In the genomic region with DNA sequence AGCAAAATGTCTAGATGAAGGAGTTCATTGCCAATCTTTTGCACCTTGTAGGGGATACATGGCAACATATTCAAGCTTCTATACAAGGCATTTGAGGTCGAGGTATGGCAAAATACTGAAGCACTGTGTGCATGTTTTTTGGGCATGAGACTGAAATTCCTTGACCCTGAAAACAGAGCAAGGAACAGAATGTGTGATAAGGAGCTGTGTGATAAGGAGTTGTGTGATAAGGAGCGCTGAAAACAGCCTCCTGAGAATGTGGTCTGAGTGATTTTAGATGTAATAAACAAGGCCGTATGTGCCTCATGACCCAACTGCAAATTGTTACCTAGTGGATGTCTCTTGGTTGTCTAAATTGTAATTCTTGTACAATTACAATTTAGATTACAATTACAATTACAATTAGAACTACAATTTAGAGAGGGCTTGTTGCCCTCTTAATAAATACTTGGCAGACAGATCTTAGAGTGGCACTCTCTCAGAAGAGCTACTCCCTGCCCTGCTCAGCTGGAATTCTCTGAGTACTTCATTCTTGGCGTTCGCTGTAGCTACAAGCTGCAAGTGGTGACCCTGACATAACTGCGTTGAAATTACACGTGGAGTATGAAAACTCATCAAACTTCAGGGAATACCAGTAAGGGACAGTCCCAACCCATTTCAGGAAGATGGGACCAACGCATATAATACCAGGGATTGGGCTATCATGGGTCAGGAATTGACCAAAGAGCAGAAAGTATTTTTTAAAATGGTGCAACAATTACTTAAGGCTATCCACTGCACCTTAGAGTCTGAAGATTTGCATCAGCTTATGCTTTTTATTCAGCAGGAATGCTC, we compare ENCODE assay signal across 29 cellular contexts. TPM values are rescaled to one million over a fixed set of nuclear protein-coding genes. Genes with fewer than 3 reads are reported as not detected.
A peak's percentile ranks its signal among the peaks of the same experiment; 100 is the strongest.
DNase-seq lines count a peak whose midpoint lies in the region; ATAC-seq, FAIRE-seq and TF ChIP-seq lines count a peak whose summit lies in the region.
"Had no signal": no experiment of that assay in that cellular context is flagged by ENCODE, and none has a peak within 500 bp of the region (broad histone marks: within the 10 kb centered on the region; RNA-seq: fewer than 3 reads in every experiment).

No MANE protein-coding gene starts in this region.

- no peak overlapping the region for H2AFZ ChIP-seq in HepG2 (ENCODE audit: low read length)
- H2AFZ ChIP-seq: neural progenitor cell had no signal

- H3K36me3 ChIP-seq in liver (ENCODE audit: control insufficient read depth in 4 of 4, insufficient read depth in 3 of 4, low read depth in 1 of 4, low read length in 3 of 4) (no peaks in the 10 kb centered on the region), HepG2 (replicated peaks in 1 of 2; ENCODE audit: control insufficient read depth in 1 of 2, insufficient read depth in 2 of 2, low read length in 2 of 2) (no peaks in the 10 kb centered on the region), mesendoderm (ENCODE audit: control insufficient read depth, insufficient read depth, low read length) (no peaks in the 10 kb centered on the region), esophagus squamous epithelium (no peaks in the 10 kb centered on the region)
- H3K36me3 ChIP-seq: BE2C, breast epithelium, neural progenitor cell, SJSA1 had no signal

- no peak overlapping the region for H2AK5ac ChIP-seq in mesendoderm (ENCODE audit: low read length)

- TF ChIP-seq CTCF in liver (IDR thresholded peaks at IDR 0.05; ENCODE audit: low read depth, low read length, missing input control) (no peak), HepG2 (CRISPR knock-in tag; IDR thresholded peaks at IDR 0.05) (no peak), fibroblast of pulmonary artery (IDR thresholded peaks at IDR 0.05; ENCODE audit: low read length, missing control alignments) (no peak), GM13976 (IDR thresholded peaks at IDR 0.05; ENCODE audit: borderline replicate concordance, control extremely low read depth, extremely low read depth, insufficient read depth, missing control alignments) (no peak), esophagus squamous epithelium (IDR thresholded peaks at IDR 0.05) (no peak)

- POLR2A ChIA-PET in HepG2 (lab: Yijun Ruan, JAX) = no interaction called here

- intact Hi-C loops in HepG2 (cut with micrococcal nuclease; ENCODE audit: unreplicated experiment) = no loop called here
- intact Hi-C loops in esophagus squamous epithelium (cut with DNase I) = no loop called here

- WGBS in liver = 80% methylated on average over 8 of the region's 8 CpGs
- WGBS in HepG2 (ENCODE audit: low lambda C conversion rate) = 33% methylated on average over 8 of the region's 8 CpGs
- no CpG with 5 or more reads among the region's 8 CpGs for WGBS in mesendoderm (ENCODE audit: extremely low coverage, insufficient coverage, low lambda C conversion rate)
- WGBS in esophagus squamous epithelium, 2 donors = 67 to 78% methylated on average over 8 of the region's 8 CpGs

- TF ChIP-seq POLR2A in HepG2 (IDR thresholded peaks at IDR 0.05; ENCODE audit: insufficient read depth in 1 of 2, low read depth in 2 of 2, low read length in 2 of 2) (no peak), esophagus squamous epithelium (IDR thresholded peaks at IDR 0.05) (no peak)

- H3K4me3 ChIP-seq in liver (ENCODE audit: low read depth in 1 of 3, low read length in 3 of 3) (no peak overlapping the region), HepG2 (replicated peaks in 1 of 3; ENCODE audit: insufficient read depth in 1 of 3, low read depth in 2 of 3, low read length in 3 of 3) (no peak overlapping the region), fibroblast of pulmonary artery (replicated peaks; ENCODE audit: low read depth, low read length) (no peak overlapping the region), mesendoderm (ENCODE audit: low read length) (no peak overlapping the region), esophagus squamous epithelium (no peak overlapping the region)
- H3K4me3 ChIP-seq: breast epithelium, neural progenitor cell, SJSA1 had no signal

- H3K9ac ChIP-seq in liver (ENCODE audit: low read depth in 1 of 2, low read length in 2 of 2) (no peak overlapping the region), HepG2 (ENCODE audit: insufficient read depth, low read depth, low read length) (no peak overlapping the region), mesendoderm (ENCODE audit: low read length) (no peak overlapping the region)
- H3K9ac ChIP-seq: neural progenitor cell had no signal

- H3K4me2 ChIP-seq in HepG2 (ENCODE audit: low read depth, low read length) = no peak overlapping the region
- H3K4me2 ChIP-seq in mesendoderm (ENCODE audit: low read length) = no peak overlapping the region
- H3K4me2 ChIP-seq: neural progenitor cell had no signal

- no peak overlapping the region for H2BK5ac ChIP-seq in mesendoderm (ENCODE audit: low read length)

- H3K27ac ChIP-seq in liver (ENCODE audit: low read depth in 1 of 2, low read length in 2 of 2) = no peak overlapping the region
- no peak overlapping the region for H3K27ac ChIP-seq in HepG2 (ENCODE audit: extremely low read length, insufficient read depth, low read length)
- H3K27ac ChIP-seq in mesendoderm (ENCODE audit: low read depth, low read length) = no peak overlapping the region
- no peak overlapping the region for H3K27ac ChIP-seq in esophagus squamous epithelium
- H3K27ac ChIP-seq: breast epithelium, neural progenitor cell, SJSA1 had no signal

- H3K4ac ChIP-seq in mesendoderm (ENCODE audit: low read depth, low read length) = no peak overlapping the region

- H2BK120ac ChIP-seq in mesendoderm (ENCODE audit: low read depth, low read length) = no peak overlapping the region

- no peaks in the 10 kb centered on the region for H4K20me1 ChIP-seq in HepG2 (ENCODE audit: insufficient read depth, low read length)

- H3K4me1 ChIP-seq in liver (ENCODE audit: control insufficient read depth in 4 of 4, insufficient read depth in 4 of 4, low read length in 3 of 4) (no peaks in the 10 kb centered on the region), HepG2 (ENCODE audit: insufficient read depth, low read length) (no peaks in the 10 kb centered on the region), mesendoderm (ENCODE audit: control insufficient read depth, low read depth, low read length) (peaks cover 5% of the 10 kb centered on the region), esophagus squamous epithelium (no peaks in the 10 kb centered on the region)
- H3K4me1 ChIP-seq: BE2C, breast epithelium, neural progenitor cell, SJSA1 had no signal

- H4K8ac ChIP-seq in mesendoderm (ENCODE audit: low read depth, low read length) = no peak overlapping the region

- no peaks in the 10 kb centered on the region for H3K79me1 ChIP-seq in mesendoderm (ENCODE audit: low read length)

- in situ Hi-C loops in HepG2 (cut with HindIII; ENCODE audit: extremely low pct_ligation_motif_present, low pct_unique_long_range_greater_than_20kb) = no loop called here
- in situ Hi-C loops in GM13976 (cut with MboI; ENCODE audit: low sequenced_read_pairs, unreplicated experiment) = no loop called here

- ATAC-seq in HepG2 = no peak
- ATAC-seq: activated T-cell treated with anti-CD3 and anti-CD28 coated beads, Interleukin-2, amount 50 U/mL, for 4 hours had no signal

- H3K9me3 ChIP-seq in liver (ENCODE audit: control insufficient read depth in 4 of 4, low read length in 3 of 4) = no peaks in the 10 kb centered on the region
- H3K9me3 ChIP-seq in HepG2 (ENCODE audit: low read length) = no peaks in the 10 kb centered on the region
- H3K9me3 ChIP-seq in esophagus squamous epithelium = no peaks in the 10 kb centered on the region
- H3K9me3 ChIP-seq: BE2C, breast epithelium, SJSA1 had no signal

- TF ChIP-seq EP300 in HepG2 (IDR thresholded peaks at IDR 0.05; ENCODE audit: low read depth in 2 of 2, low read length in 2 of 2) (no peak), HepG2 (CRISPR knock-in tag; IDR thresholded peaks at IDR 0.05; ENCODE audit: borderline replicate concordance) (no peak)

- H3K27me3 ChIP-seq in liver (ENCODE audit: control insufficient read depth in 4 of 4, insufficient read depth in 4 of 4, low read length in 3 of 4) (no peaks in the 10 kb centered on the region), HepG2 (ENCODE audit: control insufficient read depth in 1 of 2, insufficient read depth in 2 of 2, low read length in 2 of 2) (no peaks in the 10 kb centered on the region), mesendoderm (ENCODE audit: insufficient read depth, low read length, poor library complexity) (no peaks in the 10 kb centered on the region), esophagus squamous epithelium (no peaks in the 10 kb centered on the region)
- H3K27me3 ChIP-seq: BE2C, breast epithelium, neural progenitor cell, SJSA1 had no signal

- no TSS peak for BruUV-seq in HepG2 (replicated peaks; lab: Mats Ljungman, UMichigan)

- H3K18ac ChIP-seq in mesendoderm (ENCODE audit: low read length) = peak overlapping the region; percentile 72

- no peak overlapping the region for H3K23ac ChIP-seq in mesendoderm (ENCODE audit: low read length)

- no peaks in the 10 kb centered on the region for H3K79me2 ChIP-seq in HepG2 (ENCODE audit: insufficient read depth, low read length)
- no peaks in the 10 kb centered on the region for H3K79me2 ChIP-seq in mesendoderm (ENCODE audit: control insufficient read depth, insufficient read depth, low read length)

- no peak overlapping the region for H4K5ac ChIP-seq in mesendoderm (ENCODE audit: low read length)

- no peak overlapping the region for H3K56ac ChIP-seq in mesendoderm (ENCODE audit: low read length)

- DNase-seq in HepG2 (ENCODE audit: low spot score) = no peak
- DNase-seq in fibroblast of pulmonary artery (ENCODE audit: low read depth) = peak; percentile 69
- DNase-seq in mesendoderm = peak; percentile 88
- DNase-seq in GM13976 (ENCODE audit: low spot score) = no peak
- no peak for DNase-seq in inferior parietal cortex (ENCODE audit: extremely low spot score)
- no peak for DNase-seq in esophagus squamous epithelium (lab: John Stamatoyannopoulos, UW)
- no peak for DNase-seq in activated naive CD4-positive, alpha-beta T cell treated with anti-CD3 and anti-CD28 coated beads, Interleukin-2, amount 50 U/mL, for 16 hours
- DNase-seq: activated CD4-positive, alpha-beta T cell treated with anti-CD3 and anti-CD28 coated beads for 48 hours; activated T-cell treated with anti-CD3 and anti-CD28 coated beads, Interleukin-2, amount 50 U/mL, for 4 hours; BE2C; cortex of kidney; DND-41; H7; Karpas-422; MV-4-11; NCI-H187; NCI-H2171 treated with DMSO at 0.1 percent for 48 hours; NCI-H526; posterior cingulate gyrus had no signal

- TF ChIP-seq RAD21 in liver (IDR thresholded peaks at IDR 0.05) = no peak
- no peak for TF ChIP-seq RAD21 in HepG2 (CRISPR knock-in tag; IDR thresholded peaks at IDR 0.05)

- CTCF ChIA-PET in HepG2 (lab: Yijun Ruan, JAX; ENCODE audit: low intra/inter-chr PET ratio, low total read pairs) = no interaction called here

- no peak overlapping the region for H2BK15ac ChIP-seq in mesendoderm (replicated peaks; ENCODE audit: low read depth)

- FAIRE-seq in HepG2 (lab: Jason Lieb, UNC) = no peak
- FAIRE-seq: RCC 7860 had no signal

RNA-seq across cellular contexts. Expression of gene ITLN1, which starts 20.0 kb away (rescaled TPM):
- total RNA-seq in liver = 10 to 100 TPM in 1 of 2 donors, 1 to 10 TPM in 1; 5.0 to 13.4 TPM
- 1 to 10 TPM; 3.7 to 6.1 TPM for polyA plus RNA-seq in liver
- total RNA-seq in HepG2 (2016; rRNA removed; fragmentation: Illumina TruSeq; extraction: Trizol) = not detected in 2 replicates
- not detected in 2 replicates for total RNA-seq in HepG2 (2016; cell fraction: cytosol; rRNA removed; fragmentation: Illumina TruSeq; extraction: Trizol; ENCODE audit: low read depth)
- not detected in 2 replicates for total RNA-seq in HepG2 (2016; cell fraction: insoluble cytoplasmic fraction; rRNA removed; fragmentation: Illumina TruSeq; extraction: Trizol)
- not detected in 2 replicates for total RNA-seq in HepG2 (2016; cell fraction: membrane; rRNA removed; fragmentation: Illumina TruSeq; extraction: Trizol)
- not detected in 2 replicates for total RNA-seq in HepG2 (2016; cell fraction: nucleus; rRNA removed; fragmentation: Illumina TruSeq; extraction: Trizol)
- not detected in 2 replicates for polyA plus RNA-seq in HepG2 (2011; rRNA removed)
- not detected in 2 replicates for polyA plus RNA-seq in HepG2 (2011; cell fraction: cytosol; rRNA removed)
- not detected in 2 replicates for polyA plus RNA-seq in HepG2 (2011; cell fraction: nucleus; rRNA removed)
- polyA plus RNA-seq in HepG2 (2012) = not detected in 2 replicates
- not detected in 2 replicates for polyA plus RNA-seq in HepG2 (2016; cell fraction: cytosol; fragmentation: Illumina TruSeq; extraction: Trizol; ENCODE audit: low read depth)
- polyA plus RNA-seq in HepG2 (2016; cell fraction: insoluble cytoplasmic fraction; fragmentation: Illumina TruSeq; extraction: Trizol; ENCODE audit: low read depth) = not detected in 2 replicates
- not detected in 2 replicates for polyA plus RNA-seq in HepG2 (2016; cell fraction: membrane; fragmentation: Illumina TruSeq; extraction: Trizol; ENCODE audit: low read depth)
- not detected in 2 replicates for polyA plus RNA-seq in HepG2 (2016; cell fraction: nucleus; fragmentation: Illumina TruSeq; extraction: Trizol; ENCODE audit: insufficient read depth, low read depth)
- polyA minus RNA-seq in HepG2 (2011; rRNA and poly(A)+ RNA removed; ENCODE audit: low replicate concordance) = not detected in 2 replicates
- polyA minus RNA-seq in HepG2 (2011; cell fraction: cytosol; rRNA and poly(A)+ RNA removed) = not detected in 2 replicates
- polyA minus RNA-seq in HepG2 (2011; cell fraction: nucleus; rRNA and poly(A)+ RNA removed) = not detected in 2 replicates
- not detected for polyA plus RNA-seq in mesendoderm (2013, experiment 1 of 2)
- polyA plus RNA-seq in mesendoderm (2013, experiment 2 of 2) = not detected
- not detected for total RNA-seq in esophagus squamous epithelium
- total RNA-seq: A673; activated CD8-positive, alpha-beta memory T cell treated with anti-CD3 and anti-CD28 coated beads for 36 hours; activated T-cell treated with anti-CD3 and anti-CD28 coated beads, Interleukin-2, amount 50 U/mL, for 4 hours; H7; lower leg skin; SJSA1; T-helper 1 cell treated with Interleukin-12 subunit alpha and Interleukin-12 subunit beta and Interleukin-4 antibody, amounts not matched to agents 30 ng/mL and 1 ng/mL, for 36 hours had no signal

RNA-seq across cellular contexts. Expression of gene CD244, which starts 42.3 kb away (rescaled TPM):
- total RNA-seq in liver (1 to 10 TPM; 2.4 to 6.6 TPM), HepG2 (2016; rRNA removed; fragmentation: Illumina TruSeq; extraction: Trizol) (0.09 TPM in 1 of 2 replicates, not detected in the other), esophagus squamous epithelium (1 to 10 TPM in 1 of 4 donors, under 1 TPM in 3; 0.18 to 1.7 (median 0.56) TPM)
- polyA plus RNA-seq in liver (1 to 10 TPM in 1 of 2 donors, under 1 TPM in 1; 0.85 to 1.1 TPM), HepG2 (2011; rRNA removed) (not detected in 2 replicates)
- not detected in 2 replicates for total RNA-seq in HepG2 (2016; cell fraction: cytosol; rRNA removed; fragmentation: Illumina TruSeq; extraction: Trizol; ENCODE audit: low read depth)
- total RNA-seq in HepG2 (2016; cell fraction: insoluble cytoplasmic fraction; rRNA removed; fragmentation: Illumina TruSeq; extraction: Trizol) = 0.11 TPM in 1 of 2 replicates, not detected in the other
- 0.10 TPM in 1 of 2 replicates, not detected in the other for total RNA-seq in HepG2 (2016; cell fraction: membrane; rRNA removed; fragmentation: Illumina TruSeq; extraction: Trizol)
- total RNA-seq in HepG2 (2016; cell fraction: nucleus; rRNA removed; fragmentation: Illumina TruSeq; extraction: Trizol) = 0.28 TPM in 1 of 2 replicates, not detected in the other
- polyA plus RNA-seq in HepG2 (2011; cell fraction: cytosol; rRNA removed) = 0.04 TPM in 1 of 2 replicates, not detected in the other
- polyA plus RNA-seq in HepG2 (2011; cell fraction: nucleus; rRNA removed) = not detected in 2 replicates
- not detected in 2 replicates for polyA plus RNA-seq in HepG2 (2012)
- polyA plus RNA-seq in HepG2 (2016; cell fraction: cytosol; fragmentation: Illumina TruSeq; extraction: Trizol; ENCODE audit: low read depth) = not detected in 2 replicates
- not detected in 2 replicates for polyA plus RNA-seq in HepG2 (2016; cell fraction: insoluble cytoplasmic fraction; fragmentation: Illumina TruSeq; extraction: Trizol; ENCODE audit: low read depth)
- polyA plus RNA-seq in HepG2 (2016; cell fraction: membrane; fragmentation: Illumina TruSeq; extraction: Trizol; ENCODE audit: low read depth) = 0.07 TPM in 2 replicates
- polyA plus RNA-seq in HepG2 (2016; cell fraction: nucleus; fragmentation: Illumina TruSeq; extraction: Trizol; ENCODE audit: insufficient read depth, low read depth) = 0.19 TPM in 1 of 2 replicates, not detected in the other
- not detected in 2 replicates for polyA minus RNA-seq in HepG2 (2011; rRNA and poly(A)+ RNA removed; ENCODE audit: low replicate concordance)
- not detected in 2 replicates for polyA minus RNA-seq in HepG2 (2011; cell fraction: cytosol; rRNA and poly(A)+ RNA removed)
- polyA minus RNA-seq in HepG2 (2011; cell fraction: nucleus; rRNA and poly(A)+ RNA removed) = not detected in 2 replicates
- polyA plus RNA-seq in mesendoderm (2013, experiment 1 of 2) = not detected
- not detected for polyA plus RNA-seq in mesendoderm (2013, experiment 2 of 2)
- total RNA-seq: A673, H7, SJSA1 had no signal

RNA-seq across cellular contexts. Expression of gene ITLN2, which starts 49.6 kb away (rescaled TPM):
- total RNA-seq in liver (under 1 TPM in 1 of 2 donors, not detected in 1; 0.50 TPM), HepG2 (2016; rRNA removed; fragmentation: Illumina TruSeq; extraction: Trizol) (not detected in 2 replicates), esophagus squamous epithelium (not detected)
- polyA plus RNA-seq in liver (under 1 TPM in 1 of 2 donors, not detected in 1; 0.12 TPM), HepG2 (2011; rRNA removed) (not detected in 2 replicates)
- not detected in 2 replicates for total RNA-seq in HepG2 (2016; cell fraction: cytosol; rRNA removed; fragmentation: Illumina TruSeq; extraction: Trizol; ENCODE audit: low read depth)
- not detected in 2 replicates for total RNA-seq in HepG2 (2016; cell fraction: insoluble cytoplasmic fraction; rRNA removed; fragmentation: Illumina TruSeq; extraction: Trizol)
- total RNA-seq in HepG2 (2016; cell fraction: membrane; rRNA removed; fragmentation: Illumina TruSeq; extraction: Trizol) = not detected in 2 replicates
- total RNA-seq in HepG2 (2016; cell fraction: nucleus; rRNA removed; fragmentation: Illumina TruSeq; extraction: Trizol) = not detected in 2 replicates
- polyA plus RNA-seq in HepG2 (2011; cell fraction: cytosol; rRNA removed) = not detected in 2 replicates
- polyA plus RNA-seq in HepG2 (2011; cell fraction: nucleus; rRNA removed) = not detected in 2 replicates
- not detected in 2 replicates for polyA plus RNA-seq in HepG2 (2012)
- polyA plus RNA-seq in HepG2 (2016; cell fraction: cytosol; fragmentation: Illumina TruSeq; extraction: Trizol; ENCODE audit: low read depth) = not detected in 2 replicates
- not detected in 2 replicates for polyA plus RNA-seq in HepG2 (2016; cell fraction: insoluble cytoplasmic fraction; fragmentation: Illumina TruSeq; extraction: Trizol; ENCODE audit: low read depth)
- not detected in 2 replicates for polyA plus RNA-seq in HepG2 (2016; cell fraction: membrane; fragmentation: Illumina TruSeq; extraction: Trizol; ENCODE audit: low read depth)
- not detected in 2 replicates for polyA plus RNA-seq in HepG2 (2016; cell fraction: nucleus; fragmentation: Illumina TruSeq; extraction: Trizol; ENCODE audit: insufficient read depth, low read depth)
- polyA minus RNA-seq in HepG2 (2011; rRNA and poly(A)+ RNA removed; ENCODE audit: low replicate concordance) = not detected in 2 replicates
- not detected in 2 replicates for polyA minus RNA-seq in HepG2 (2011; cell fraction: cytosol; rRNA and poly(A)+ RNA removed)
- polyA minus RNA-seq in HepG2 (2011; cell fraction: nucleus; rRNA and poly(A)+ RNA removed) = not detected in 2 replicates
- polyA plus RNA-seq in mesendoderm (2013, experiment 1 of 2) = 2.1 TPM
- 2.5 TPM for polyA plus RNA-seq in mesendoderm (2013, experiment 2 of 2)
- total RNA-seq: A673; activated CD8-positive, alpha-beta memory T cell treated with anti-CD3 and anti-CD28 coated beads for 36 hours; activated T-cell treated with anti-CD3 and anti-CD28 coated beads, Interleukin-2, amount 50 U/mL, for 4 hours; SJSA1; T-helper 1 cell treated with Interleukin-12 subunit alpha and Interleukin-12 subunit beta and Interleukin-4 antibody, amounts not matched to agents 30 ng/mL and 1 ng/mL, for 36 hours; urinary bladder had no signal

Comparison
In these comparisons a context has a peak if more than half of its experiments do, and no peak if none do; other contexts are left out.
1. RNA of gene ITLN1, which starts 20.0 kb away (total RNA-seq): 5.0 to 13.4 TPM in liver; not detected in HepG2 and not detected in esophagus squamous epithelium; every median in the first group is over 4 times any median in the second.
2. DNase-seq: peak in fibroblast of pulmonary artery (single experiment) and mesendoderm (single experiment); none in HepG2 (single experiment), GM13976 (single experiment), inferior parietal cortex (single experiment), esophagus squamous epithelium (single experiment) and activated naive CD4-positive, alpha-beta T cell treated with anti-CD3 and anti-CD28 coated beads, Interleukin-2, amount 50 U/mL, for 16 hours (single experiment).